ENCODE assay signal across 12 cellular contexts in genomic region chr17:43316522-43317142, GRCh38.
DNase-seq lines count a peak whose midpoint lies in the region; ATAC-seq, FAIRE-seq and TF ChIP-seq lines count a peak whose summit lies in the region.
"Had no signal": no experiment of that assay in that cellular context is flagged by ENCODE, and none has a peak within 500 bp of the region (broad histone marks: within the 10 kb centered on the region; RNA-seq: fewer than 3 reads in every experiment).

No MANE protein-coding gene starts in this region.

- H3K4me1 Mint-ChIP-seq in HFFc6 (ENCODE audit: low read depth) (peaks cover 20% of the 10 kb centered on the region), natural killer cell (peaks cover 0 to 13% of the 10 kb centered on the region in 2 donors)

- no peak for TF ChIP-seq POLR2A in GM12878 (IDR thresholded peaks at IDR 0.05; ENCODE audit: low read depth, low read length)

- TF ChIP-seq EP300 in GM12878 (IDR thresholded peaks at IDR 0.05; ENCODE audit: borderline replicate concordance in 1 of 2, control insufficient read depth in 1 of 2, low read depth in 2 of 2, low read length in 2 of 2): no peak

- H3K36me3 Mint-ChIP-seq in HFFc6 (ENCODE audit: low read depth): peaks cover 4% of the 10 kb centered on the region; the same call in 1 of the 2 replicates
- no peaks in the 10 kb centered on the region for H3K36me3 Mint-ChIP-seq in natural killer cell

- H3K27me3 Mint-ChIP-seq in HFFc6 (ENCODE audit: insufficient read depth) (no peaks in the 10 kb centered on the region; the same call in none of the 2 replicates), natural killer cell (ENCODE audit: low read depth in 2 of 2) (no peaks in the 10 kb centered on the region)
- H3K27me3 Mint-ChIP-seq: activated naive CD4-positive, alpha-beta T cell treated with anti-CD3 and anti-CD28 coated beads, Interleukin-2, amount 50 U/mL, for 24 hours had no signal

- BruUV-seq in GM12878 (replicated peaks; lab: Mats Ljungman, UMichigan): no TSS peak

- H3K36me3 ChIP-seq in GM12878 (ENCODE audit: control insufficient read depth in 2 of 2, insufficient read depth in 2 of 2, low read length in 1 of 2): no peaks in the 10 kb centered on the region

- DNase-seq in CMK (ENCODE audit: low read depth) (peak; percentile 26), HFFc6 (peak; percentile 75), GM12878 (ENCODE audit: low read depth, low spot score) (no peak), natural killer cell (no peak), globus pallidus (ENCODE audit: low spot score) (no peak), LoVo (ENCODE audit: low spot score) (no peak)
- DNase-seq: NCI-H1105 treated with DMSO at 0.1 percent for 48 hours had no signal

- FAIRE-seq in GM12878 (lab: Jason Lieb, UNC): no peak
- FAIRE-seq: urothelium cell line had no signal

- H3K9me3 ChIP-seq in GM12878 (replicated peaks; ENCODE audit: control insufficient read depth, insufficient read depth, low read length): peaks cover 7% of the 10 kb centered on the region; the same call in 2 of the 3 replicates

- intact Hi-C loops in GM12878 (cut with micrococcal nuclease; ENCODE audit: unreplicated experiment) (loop anchor here (1.0 kb wide), 1 partner anchor 45 kb away; no protein-coding TSS in a partner anchor), natural killer cell (cut with micrococcal nuclease) (loop anchor here (10.0 kb wide), 1 partner anchor 142 kb away; the partner anchor contains the start of gene NBR1)

- SMC1A ChIA-PET in GM12878 (lab: Charles Lee; ENCODE audit: uncharacterized antibody, unreplicated experiment): interaction anchor here (1.0 kb wide), 1 partner anchor 145 kb away, joined by 5 read pairs; no protein-coding TSS in a partner anchor

- no peaks in the 10 kb centered on the region for H3K79me2 ChIP-seq in GM12878 (ENCODE audit: control insufficient read depth, insufficient read depth, low read length)

- RAD21 ChIA-PET in GM12878 (lab: Charles Lee; ENCODE audit: unreplicated experiment): interaction anchor here (0.6 kb wide), 1 partner anchor 127 kb away, joined by 3 read pairs; no protein-coding TSS in a partner anchor

- no peak overlapping the region for H3K4me3 ChIP-seq in GM12878
- H3K4me3 ChIP-seq: dorsolateral prefrontal cortex had no signal

- no peak overlapping the region; the same call in none of the 2 replicates for H3K27ac Mint-ChIP-seq in HFFc6
- no peak overlapping the region for H3K27ac Mint-ChIP-seq in natural killer cell

- H3K9me3 Mint-ChIP-seq in HFFc6 (peaks cover 12% of the 10 kb centered on the region), natural killer cell (peaks cover 0 to 3% of the 10 kb centered on the region in 2 donors)

- 57% methylated on average over 18 of the region's 19 CpGs for WGBS in GM12878 (ENCODE audit: insufficient coverage, insufficient replicate concordance, low lambda C conversion rate, missing lambda C conversion rate)

- peaks cover 5% of the 10 kb centered on the region; the same call in 1 of the 2 replicates for H3K4me1 ChIP-seq in GM12878 (ENCODE audit: control insufficient read depth, insufficient read depth, low read length)

- no peaks in the 10 kb centered on the region for H4K20me1 ChIP-seq in GM12878 (ENCODE audit: control insufficient read depth, insufficient read depth)

- TF ChIP-seq CTCF in HFFc6 (IDR thresholded peaks at IDR 0.05): no peak
- TF ChIP-seq CTCF in GM12878 (IDR thresholded peaks at IDR 0.05 in 2 of 3, conservative IDR thresholded peaks at IDR 0.05 in 1 of 3; ENCODE audit: control insufficient read depth in 2 of 3, extremely low read depth in 1 of 3, insufficient read depth in 1 of 3, low read depth in 3 of 3, low read length in 3 of 3): no peak
- no peak for TF ChIP-seq CTCF in natural killer cell (IDR thresholded peaks at IDR 0.05)

- H3K27me3 ChIP-seq in GM12878 (replicated peaks in 1 of 2; ENCODE audit: control insufficient read depth in 2 of 2, insufficient read depth in 2 of 2, low read length in 1 of 2): no peaks in the 10 kb centered on the region
- H3K27me3 ChIP-seq: dorsolateral prefrontal cortex had no signal

- no peak overlapping the region for H2AFZ ChIP-seq in GM12878 (ENCODE audit: control insufficient read depth, low read depth, low read length)

- CTCF ChIA-PET in GM12878 (lab: Yijun Ruan, JAX): interaction anchor here (1.7 kb wide), 1 partner anchor 310 kb away, joined by 4 read pairs; the partner anchor contains the start of gene IFI35

- H3K4me2 ChIP-seq in GM12878 (ENCODE audit: control insufficient read depth, insufficient read depth): no peak overlapping the region

- no peak for TF ChIP-seq RAD21 in GM12878 (IDR thresholded peaks at IDR 0.05; ENCODE audit: insufficient read depth, low read depth, low read length)

- no peak overlapping the region for H3K9ac ChIP-seq in GM12878 (ENCODE audit: control insufficient read depth, insufficient read depth, low read length)

- ATAC-seq in GM12878 (no peak), natural killer cell (no peak), HG02938 (IDR thresholded peaks at IDR 0.05; ENCODE audit: unreplicated experiment) (no peak), GM19035 (IDR thresholded peaks at IDR 0.05; ENCODE audit: unreplicated experiment) (no peak)

- no peak overlapping the region for H3K27ac ChIP-seq in GM12878 (ENCODE audit: control insufficient read depth, insufficient read depth)

- H3K4me3 Mint-ChIP-seq in HFFc6 (peak overlapping the region; percentile 22; the same call in 1 of the 2 replicates), natural killer cell (peak overlapping the region; percentile 28)

- POLR2A ChIA-PET in GM12878 (lab: Charles Lee): interaction anchor here (0.7 to 3.8 kb wide), 3 partner anchors 44 to 145 kb away, joined by 4 to 31 read pairs (median 6); partner anchors contain the start of genes NBR1 and TMEM106A

- in situ Hi-C loops in GM12878 (cut with MboI): loop anchor here (10.0 kb wide), 1 partner anchor 102 kb away; the partner anchor contains the start of gene TMEM106A

TF ChIP-seq in GM12878, 131 proteins besides CTCF, POLR2A, EP300 and RAD21:
- 0 out of 2 replicates have a peak, but pooled peaks have one; percentile 6 for TF ChIP-seq SPI1 (IDR thresholded peaks at IDR 0.05; ENCODE audit: borderline replicate concordance, insufficient read depth, low read depth, low read length)
- TF ChIP-seq BHLHE40 (IDR thresholded peaks at IDR 0.05; ENCODE audit: borderline replicate concordance in 1 of 2, low read depth in 2 of 2, low read length in 1 of 2): peak in 1 of 2 experiments; percentile 81; a peak in 2 of 4 replicates
- TF ChIP-seq RUNX3 (IDR thresholded peaks at IDR 0.05; ENCODE audit: low read length): no peak

Comparison
In these comparisons a context has a peak if more than half of its experiments do, and no peak if none do; other contexts are left out.
1. DNase-seq: peak in CMK (single experiment) and HFFc6 (single experiment); none in GM12878 (single experiment), natural killer cell (single experiment), globus pallidus (single experiment) and LoVo (single experiment).